1 cellular context compared by ENCODE assay signal in genomic region chr9:38390851-38391250, GRCh38.
TF ChIP-seq lines count a peak whose summit lies in the region.

No MANE protein-coding gene starts in this region.

TF ChIP-seq in GM23338, 12 proteins besides CTCF, POLR2A, EP300 and RAD21 (continued from another document):
- TF ChIP-seq JUNB (IDR thresholded peaks at IDR 0.05; ENCODE audit: unreplicated experiment) (no peak), EZH2 (IDR thresholded peaks at IDR 0.05; ENCODE audit: low read depth, unreplicated experiment) (no peak), NANOG (IDR thresholded peaks at IDR 0.05; ENCODE audit: borderline replicate concordance) (no peak), ZNF462 (CRISPR knock-in tag; IDR thresholded peaks at IDR 0.05) (no peak), POLR2AphosphoS5 (IDR thresholded peaks at IDR 0.05; ENCODE audit: low read depth) (no peak)
